8 cellular contexts compared by ENCODE assay signal in genomic region chr1:224340711-224341384, GRCh38. TPM values are rescaled to one million over a fixed set of nuclear protein-coding genes. Genes with fewer than 3 reads are reported as not detected.
DNase-seq lines count a peak whose midpoint lies in the region; ATAC-seq, FAIRE-seq and TF ChIP-seq lines count a peak whose summit lies in the region.

No MANE protein-coding gene starts in this region.

- H3K9me3 ChIP-seq in endocrine pancreas (ENCODE audit: control insufficient read depth, low read length), result no peaks in the 10 kb centered on the region

- peaks cover 0 to 4% (median 0%) of the 10 kb centered on the region in 5 donors for H3K27me3 Mint-ChIP-seq in naive thymus-derived CD8-positive, alpha-beta T cell

- no peaks in the 10 kb centered on the region for H3K4me1 ChIP-seq in endocrine pancreas (ENCODE audit: control insufficient read depth, insufficient read depth, low read length)

- no peak overlapping the region for H3K9ac ChIP-seq in endocrine pancreas (ENCODE audit: control insufficient read depth, insufficient read depth, low read length)

- H3K4me3 ChIP-seq in GM08714 (ENCODE audit: low read length), result peak overlapping the region; percentile 65; the same call in 1 of the 2 replicates
- peak overlapping the region; percentile 55 for H3K4me3 ChIP-seq in endocrine pancreas (ENCODE audit: control insufficient read depth, insufficient read depth, low read length)

- no peaks in the 10 kb centered on the region for H3K36me3 ChIP-seq in endocrine pancreas (ENCODE audit: control insufficient read depth, insufficient read depth, low read length)

- no peak for FAIRE-seq in D721Med (lab: Jason Lieb, UNC)

- ATAC-seq in HG02798 (IDR thresholded peaks at IDR 0.05; ENCODE audit: poor library complexity, unreplicated experiment), result peak; percentile 79
- ATAC-seq in naive thymus-derived CD8-positive, alpha-beta T cell, result peak; percentile 94 to 96

- peak overlapping the region; percentile 58 to 86 (median 77) for H3K4me3 Mint-ChIP-seq in naive thymus-derived CD8-positive, alpha-beta T cell

- POLR2A ChIA-PET in naive thymus-derived CD8-positive, alpha-beta T cell (lab: Charles Lee), result interaction anchor here (0.8 to 1.6 kb wide), 4 partner anchors 11 to 117 kb away, joined by 3 to 11 read pairs (median 4); partner anchors contain the start of gene NVL

- peak; percentile 32 for DNase-seq in activated CD4-positive, CD25-positive, alpha-beta regulatory T cell treated with anti-CD3 and anti-CD28 coated beads, Interleukin-2, amount 50 U/mL, for 72 hours
- DNase-seq in naive thymus-derived CD8-positive, alpha-beta T cell, result peak in 8 of 10 donors; percentile 19 to 49 (median 30)
- DNase-seq in mucosa of gallbladder (ENCODE audit: low spot score) (no peak), T1000 (lab: John Stamatoyannopoulos, UW) (no peak), D721Med (ENCODE audit: insufficient read length, low spot score) (no peak)

- H3K9me3 Mint-ChIP-seq in naive thymus-derived CD8-positive, alpha-beta T cell, result peaks cover 0 to 20% (median 0%) of the 10 kb centered on the region in 9 donors

- H3K27me3 ChIP-seq in endocrine pancreas (ENCODE audit: control insufficient read depth, insufficient read depth, low read length), result no peaks in the 10 kb centered on the region

- H3K27ac Mint-ChIP-seq in naive thymus-derived CD8-positive, alpha-beta T cell, result peak overlapping the region in 6 of 10 donors; percentile 25 to 86 (median 70)

- peaks cover 3 to 14% (median 5%) of the 10 kb centered on the region in 4 donors for H3K4me1 Mint-ChIP-seq in naive thymus-derived CD8-positive, alpha-beta T cell

- peaks cover 0 to 4% (median 0%) of the 10 kb centered on the region in 3 donors for H3K36me3 Mint-ChIP-seq in naive thymus-derived CD8-positive, alpha-beta T cell

- TF ChIP-seq CTCF in D721Med (IDR thresholded peaks at IDR 0.05; ENCODE audit: insufficient read depth, missing control alignments), result no peak

RNA-seq across cellular contexts. Expression of gene NVL, which starts 10.9 kb away (rescaled TPM):
- total RNA-seq in naive thymus-derived CD8-positive, alpha-beta T cell, result 10 to 100 TPM; 44.1 to 48.7 TPM
- polyA plus RNA-seq in naive thymus-derived CD8-positive, alpha-beta T cell, result 10 to 100 TPM; 13.6 to 16.9 (median 16.2) TPM
- total RNA-seq in mucosa of gallbladder, result 17.6 TPM

RNA-seq across cellular contexts. Expression of gene CNIH4, which starts 15.8 kb away (rescaled TPM):
- total RNA-seq in naive thymus-derived CD8-positive, alpha-beta T cell, result 10 to 100 TPM; 39.1 to 39.6 TPM
- 10 to 100 TPM; 29.7 to 46.6 (median 45.3) TPM for polyA plus RNA-seq in naive thymus-derived CD8-positive, alpha-beta T cell
- 40.8 TPM for total RNA-seq in mucosa of gallbladder

Comparison
In these comparisons a context has a peak if more than half of its experiments do, and no peak if none do; other contexts are left out.
1. DNase-seq: peak in activated CD4-positive, CD25-positive, alpha-beta regulatory T cell treated with anti-CD3 and anti-CD28 coated beads, Interleukin-2, amount 50 U/mL, for 72 hours (single experiment) and naive thymus-derived CD8-positive, alpha-beta T cell (8 of 10); none in mucosa of gallbladder (single experiment), T1000 (single experiment) and D721Med (single experiment).